In the genomic region with DNA sequence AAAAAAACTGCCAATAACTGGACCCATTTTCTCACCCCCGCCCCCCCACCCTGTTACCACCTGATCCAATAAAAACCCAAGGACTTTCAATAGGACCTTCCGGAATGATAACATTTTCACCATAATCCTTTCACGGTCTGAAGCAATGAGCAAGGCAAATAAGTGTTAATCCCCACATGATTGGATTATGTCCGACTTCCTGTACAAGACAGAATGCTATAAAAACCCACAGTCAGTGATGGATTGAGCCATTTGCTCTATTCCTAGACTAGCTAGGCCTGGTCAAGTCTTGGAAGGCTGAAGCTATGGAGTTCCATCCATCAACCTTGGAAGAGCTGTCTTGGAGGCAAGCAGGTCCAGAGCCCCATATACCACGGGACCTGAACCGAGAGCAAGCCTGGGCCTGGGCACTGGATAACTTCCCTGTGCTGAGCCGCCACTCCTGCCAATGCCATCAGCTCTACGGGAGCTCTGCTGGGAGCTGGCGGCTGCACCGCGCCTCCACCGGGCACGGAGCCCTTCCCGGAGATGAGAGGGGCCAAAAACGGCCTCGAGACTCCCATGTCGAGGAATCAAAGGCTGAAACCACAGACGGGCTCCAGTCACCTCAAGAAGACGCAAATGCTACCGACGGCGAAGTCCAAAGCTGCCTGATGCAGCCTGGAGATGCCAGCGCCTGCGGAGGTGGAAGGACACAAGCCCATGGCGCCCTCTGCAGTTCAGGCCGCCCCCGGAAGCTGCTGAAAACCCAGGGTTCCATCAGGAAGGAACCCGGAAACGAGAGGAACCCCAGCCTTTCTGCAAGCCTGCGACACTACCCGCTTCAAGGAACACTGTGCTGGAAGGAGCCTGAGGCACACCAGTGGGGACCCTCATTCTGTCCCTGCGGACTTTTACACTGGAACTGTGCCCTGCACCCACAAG, we compare ENCODE assay signal across 14 cellular contexts.
DNase-seq lines count a peak whose midpoint lies in the region; ATAC-seq, FAIRE-seq and TF ChIP-seq lines count a peak whose summit lies in the region.
"Had no signal": no experiment of that assay in that cellular context is flagged by ENCODE, and none has a peak within 500 bp of the region (broad histone marks: within the 10 kb centered on the region; RNA-seq: fewer than 3 reads in every experiment).

No MANE protein-coding gene starts in this region.

- no peaks in the 10 kb centered on the region for H3K79me2 ChIP-seq in PC-3 (ENCODE audit: low read length)

- H3K9me2 ChIP-seq in PC-3 (replicated peaks; ENCODE audit: low read length) = no peaks in the 10 kb centered on the region

- TF ChIP-seq CTCF in 22Rv1 (IDR thresholded peaks at IDR 0.05) = peak; percentile 10; the same call in 1 of the 2 replicates
- peak; percentile 27 for TF ChIP-seq CTCF in CD4-positive, alpha-beta T cell (IDR thresholded peaks at IDR 0.05)
- peak; percentile 47; the same call in 1 of the 2 replicates for TF ChIP-seq CTCF in PC-3 (conservative IDR thresholded peaks at IDR 0.05; ENCODE audit: low read depth, low read length)
- TF ChIP-seq CTCF in vagina (IDR thresholded peaks at IDR 0.05) = no peak

- CTCF ChIA-PET in CD4-positive, alpha-beta T cell (lab: Charles Lee) = interaction anchor here (0.6 to 2.2 kb wide), 6 partner anchors 19 to 1103 kb away, joined by 3 to 12 read pairs (median 4); no protein-coding TSS in a partner anchor
- CTCF ChIA-PET in PC-3 (lab: Charles Lee) = interaction anchor here (1.2 kb wide), 1 partner anchor 59 kb away, joined by 4 read pairs; no protein-coding TSS in a partner anchor

- H3K9ac ChIP-seq in PC-3 (ENCODE audit: low read length) = no peak overlapping the region

- no peak for TF ChIP-seq POLR2A in vagina (IDR thresholded peaks at IDR 0.05)

- H3K4me3 ChIP-seq in PC-3 (ENCODE audit: low read length) (no peak overlapping the region), vagina (no peak overlapping the region), small intestine (ENCODE audit: low read depth in 1 of 2, low read length in 2 of 2) (no peak overlapping the region)

- H3K27ac Mint-ChIP-seq in CD4-positive, alpha-beta T cell = no peak overlapping the region

- no peak overlapping the region for H2AFZ ChIP-seq in PC-3 (ENCODE audit: low read length)

- H3K36me3 Mint-ChIP-seq in CD4-positive, alpha-beta T cell (ENCODE audit: low read depth) = peaks cover 29% of the 10 kb centered on the region

- POLR2A ChIA-PET in CD4-positive, alpha-beta T cell (lab: Charles Lee) = interaction anchor here (1.1 to 1.9 kb wide), 6 partner anchors 18 to 49 kb away, joined by 3 to 11 read pairs (median 4); no protein-coding TSS in a partner anchor
- POLR2A ChIA-PET in PC-3 (lab: Charles Lee; ENCODE audit: unreplicated experiment) = interaction anchor here (0.6 kb wide), 2 partner anchors 22 to 56 kb away, joined by 8 to 11 read pairs; no protein-coding TSS in a partner anchor

- no peak overlapping the region for H3K4me3 Mint-ChIP-seq in CD4-positive, alpha-beta T cell
- H3K4me3 Mint-ChIP-seq: CD8-positive, alpha-beta T cell; naive B cell had no signal

- H3K4me1 Mint-ChIP-seq in CD4-positive, alpha-beta T cell (ENCODE audit: low read depth) = peaks cover 6% of the 10 kb centered on the region
- H3K4me1 Mint-ChIP-seq: naive B cell had no signal

- H3K4me1 ChIP-seq in PC-3 (ENCODE audit: insufficient read depth, low read length) (no peaks in the 10 kb centered on the region), vagina (no peaks in the 10 kb centered on the region), small intestine (ENCODE audit: control insufficient read depth in 2 of 2, insufficient read depth in 1 of 2, low read depth in 1 of 2, low read length in 1 of 2) (no peaks in the 10 kb centered on the region)

- intact Hi-C loops in CD4-positive, alpha-beta T cell (cut with DNase I, micrococcal nuclease) = no loop called here
- intact Hi-C loops in PC-3 (cut with micrococcal nuclease) = no loop called here
- intact Hi-C loops in vagina (cut with DNase I) = no loop called here

- DNase-seq in CD4-positive, alpha-beta T cell = no peak
- DNase-seq in PC-3 (peak; percentile 15), vagina (ENCODE audit: extremely low spot score in 2 of 2) (no peak), small intestine (no peak), NCI-H1105 treated with DMSO at 0.1 percent for 48 hours (lab: John Stamatoyannopoulos, UW) (no peak)
- DNase-seq: activated T-cell treated with anti-CD3 and anti-CD28 coated beads, Interleukin-2, amount 50 U/mL, for 48 hours; islet precursor cell; MM.1S; naive B cell; NCI-H345 had no signal

- no peaks in the 10 kb centered on the region for H3K27me3 ChIP-seq in CD4-positive, alpha-beta T cell (ENCODE audit: control insufficient read depth, insufficient read depth, low read length)
- H3K27me3 ChIP-seq in PC-3 (ENCODE audit: low read length) (no peaks in the 10 kb centered on the region), vagina (no peaks in the 10 kb centered on the region), small intestine (ENCODE audit: control insufficient read depth in 2 of 2, insufficient read depth in 2 of 2, low read length in 2 of 2) (no peaks in the 10 kb centered on the region)

- no peaks in the 10 kb centered on the region for H4K20me1 ChIP-seq in PC-3 (ENCODE audit: low read length)

- WGBS in small intestine, 3 donors = 71 to 81% (median 76%) methylated on average over 32 of the region's 32 CpGs

- H3F3A ChIP-seq in PC-3 (ENCODE audit: low read length, unreplicated experiment) = no peaks in the 10 kb centered on the region

- no peak overlapping the region for H3K27ac ChIP-seq in 22Rv1
- no peak overlapping the region for H3K27ac ChIP-seq in CD4-positive, alpha-beta T cell (ENCODE audit: low read depth, low read length)
- H3K27ac ChIP-seq in PC-3 (ENCODE audit: low read length) = no peak overlapping the region
- no peak overlapping the region for H3K27ac ChIP-seq in vagina
- H3K27ac ChIP-seq in small intestine (ENCODE audit: low read depth in 1 of 2, low read length in 1 of 2) = no peak overlapping the region

- no peaks in the 10 kb centered on the region for H3K27me3 Mint-ChIP-seq in CD4-positive, alpha-beta T cell
- H3K27me3 Mint-ChIP-seq: naive B cell had no signal

- no peak for ATAC-seq in CD4-positive, alpha-beta T cell (ENCODE audit: poor library complexity)
- ATAC-seq in PC-3 (no peak), esophagus mucosa (peak; percentile 52), GM21390 (IDR thresholded peaks at IDR 0.05; ENCODE audit: unreplicated experiment) (no peak)
- ATAC-seq: CD8-positive, alpha-beta T cell had no signal

- BruUV-seq in PC-3 (replicated peaks; lab: Mats Ljungman, UMichigan) = no TSS peak

- H3K9me3 ChIP-seq in CD4-positive, alpha-beta T cell (ENCODE audit: control insufficient read depth, low read length) = no peaks in the 10 kb centered on the region
- no peaks in the 10 kb centered on the region for H3K9me3 ChIP-seq in PC-3 (ENCODE audit: low read length)
- H3K9me3 ChIP-seq in vagina = no peaks in the 10 kb centered on the region
- H3K9me3 ChIP-seq in small intestine (ENCODE audit: control insufficient read depth, low read depth) = no peaks in the 10 kb centered on the region

- no peak for FAIRE-seq in small intestine (lab: Jason Lieb, UNC)

- no peaks in the 10 kb centered on the region for H3K36me3 ChIP-seq in PC-3 (ENCODE audit: low read depth, low read length)
- H3K36me3 ChIP-seq in vagina = no peaks in the 10 kb centered on the region
- H3K36me3 ChIP-seq in small intestine (ENCODE audit: control insufficient read depth in 2 of 2, insufficient read depth in 2 of 2, low read length in 2 of 2) = no peaks in the 10 kb centered on the region

- no peaks in the 10 kb centered on the region for H3K9me3 Mint-ChIP-seq in CD4-positive, alpha-beta T cell
- H3K9me3 Mint-ChIP-seq: CD8-positive, alpha-beta T cell; naive B cell had no signal

- H3K4me2 ChIP-seq in PC-3 (ENCODE audit: low read length) = no peak overlapping the region

Comparison
In these comparisons a context has a peak if more than half of its experiments do, and no peak if none do; other contexts are left out.
1. CTCF ChIP-seq: peak in 22Rv1 (single experiment), CD4-positive, alpha-beta T cell (single experiment) and PC-3 (single experiment); none in vagina (0 of 3).